ENCODE assay signal across 21 cellular contexts in the genomic region with DNA sequence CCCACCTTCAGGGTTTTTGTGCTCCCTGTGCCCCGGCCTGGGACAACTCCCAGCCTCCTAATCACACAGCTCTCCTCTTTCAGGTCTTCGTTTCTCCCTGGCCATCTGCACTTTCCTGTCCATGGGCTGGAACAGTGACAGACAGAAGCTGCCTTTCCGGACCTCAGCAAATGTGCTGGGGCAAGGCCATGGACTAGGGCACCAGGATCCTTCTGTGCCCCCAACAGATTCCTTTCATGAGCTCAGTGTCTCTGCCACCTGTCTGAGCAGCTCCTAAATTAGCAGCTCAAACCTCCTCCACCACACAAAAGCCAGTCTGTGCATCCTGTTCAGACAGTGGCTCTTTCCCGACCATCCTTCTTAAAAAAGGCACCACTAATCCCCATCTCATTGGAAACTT.
"Had no signal": no experiment of that assay in that cellular context is flagged by ENCODE, and none has a peak within 500 bp of the region (broad histone marks: within the 10 kb centered on the region; RNA-seq: fewer than 3 reads in every experiment).

No MANE protein-coding gene starts in this region.

- H3K27ac Mint-ChIP-seq: activated CD4-positive, alpha-beta T cell treated with anti-CD3 and anti-CD28 coated beads, Interleukin-2, amount 10 ng/mL, durations not matched to agents 24 days and 14 days; activated CD8-positive, alpha-beta memory T cell treated with anti-CD3 and anti-CD28 coated beads, Interleukin-2, amount 10 ng/mL, durations not matched to agents 7 days and 5 days; activated CD8-positive, alpha-beta T cell treated with anti-CD3 and anti-CD28 coated beads for 36 hours; activated naive CD8-positive, alpha-beta T cell treated with anti-CD3 and anti-CD28 coated beads, Interleukin-2, amount 50 U/mL, for 24 hours; immature natural killer cell; naive thymus-derived CD8-positive, alpha-beta T cell; stimulated activated effector memory CD8-positive, alpha-beta T cell treated with anti-CD3 and anti-CD28 coated beads, Interleukin-12 subunit alpha, Interleukin-12 subunit beta, amount 100 ng/mL, for 72 hours had no signal

- ATAC-seq: activated CD4-positive, CD25-positive, alpha-beta regulatory T cell treated with anti-CD3 and anti-CD28 coated beads, Interleukin-2, amount 50 U/mL, for 24 hours; activated CD8-positive, alpha-beta memory T cell treated with anti-CD3 and anti-CD28 coated beads, Interleukin-2, amount 10 ng/mL, durations not matched to agents 7 days and 5 days; activated CD8-positive, alpha-beta T cell treated with anti-CD3 and anti-CD28 coated beads for 36 hours; activated naive CD8-positive, alpha-beta T cell treated with anti-CD3 and anti-CD28 coated beads, Interleukin-2, amount 50 U/mL, for 24 hours; foreskin keratinocyte; left lobe of liver; lower lobe of right lung; naive thymus-derived CD8-positive, alpha-beta T cell; right cardiac atrium; stimulated activated effector memory CD8-positive, alpha-beta T cell treated with anti-CD3 and anti-CD28 coated beads, Interleukin-12 subunit alpha, Interleukin-12 subunit beta, amount 100 ng/mL, for 72 hours; stimulated activated naive CD8-positive, alpha-beta T cell treated with anti-CD3 and anti-CD28 coated beads, Interleukin-15, amount 100 ng/mL, for 72 hours had no signal

- H3K36me3 Mint-ChIP-seq: activated CD8-positive, alpha-beta memory T cell treated with anti-CD3 and anti-CD28 coated beads, Interleukin-2, amount 10 ng/mL, durations not matched to agents 7 days and 5 days; immature natural killer cell; naive thymus-derived CD8-positive, alpha-beta T cell; stimulated activated effector memory CD8-positive, alpha-beta T cell treated with anti-CD3 and anti-CD28 coated beads, Interleukin-12 subunit alpha, Interleukin-12 subunit beta, amount 100 ng/mL, for 72 hours had no signal

- H3K9me3 ChIP-seq: lower lobe of right lung, tibial artery had no signal

- DNase-seq: activated CD4-positive, alpha-beta T cell treated with anti-CD3 and anti-CD28 coated beads, Interleukin-2, amount 10 ng/mL, durations not matched to agents 24 days and 14 days; activated CD8-positive, alpha-beta memory T cell treated with anti-CD3 and anti-CD28 coated beads, Interleukin-2, amount 10 ng/mL, durations not matched to agents 7 days and 5 days; activated CD8-positive, alpha-beta T cell treated with anti-CD3 and anti-CD28 coated beads for 36 hours; activated gamma-delta T cell; activated naive CD4-positive, alpha-beta T cell treated with anti-CD3 and anti-CD28 coated beads, Interleukin-2, amount 50 U/mL, for 16 hours; activated naive CD8-positive, alpha-beta T cell treated with anti-CD3 and anti-CD28 coated beads, Interleukin-2, amount 50 U/mL, for 24 hours; activated T-cell treated with anti-CD3 and anti-CD28 coated beads for 4 hours; dermis blood vessel endothelial cell; effector CD8-positive, alpha-beta T cell; foreskin keratinocyte; immature natural killer cell; lower lobe of right lung; naive thymus-derived CD8-positive, alpha-beta T cell; nucleus accumbens; right cardiac atrium; stimulated activated CD4-positive, alpha-beta T cell treated with anti-CD3 and anti-CD28 coated beads, Interleukin-1b, Interleukin-23, amount 100 ng/mL, for 48 hours; stimulated activated naive CD8-positive, alpha-beta T cell treated with anti-CD3 and anti-CD28 coated beads, Interleukin-15, amount 100 ng/mL, for 72 hours; tibial artery had no signal

- H3K4me3 Mint-ChIP-seq: activated CD4-positive, alpha-beta T cell treated with anti-CD3 and anti-CD28 coated beads, Interleukin-2, amount 10 ng/mL, durations not matched to agents 24 days and 14 days; activated CD8-positive, alpha-beta memory T cell treated with anti-CD3 and anti-CD28 coated beads, Interleukin-2, amount 10 ng/mL, durations not matched to agents 7 days and 5 days; activated CD8-positive, alpha-beta T cell treated with anti-CD3 and anti-CD28 coated beads for 36 hours; activated naive CD8-positive, alpha-beta T cell treated with anti-CD3 and anti-CD28 coated beads, Interleukin-2, amount 50 U/mL, for 24 hours; immature natural killer cell; naive thymus-derived CD8-positive, alpha-beta T cell; stimulated activated effector memory CD8-positive, alpha-beta T cell treated with anti-CD3 and anti-CD28 coated beads, Interleukin-12 subunit alpha, Interleukin-12 subunit beta, amount 100 ng/mL, for 72 hours; stimulated activated naive CD8-positive, alpha-beta T cell treated with anti-CD3 and anti-CD28 coated beads, Interleukin-15, amount 100 ng/mL, for 72 hours had no signal

- H3K4me1 Mint-ChIP-seq: activated CD4-positive, alpha-beta T cell treated with anti-CD3 and anti-CD28 coated beads, Interleukin-2, amount 10 ng/mL, durations not matched to agents 24 days and 14 days; activated CD8-positive, alpha-beta memory T cell treated with anti-CD3 and anti-CD28 coated beads, Interleukin-2, amount 10 ng/mL, durations not matched to agents 7 days and 5 days; activated naive CD8-positive, alpha-beta T cell treated with anti-CD3 and anti-CD28 coated beads, Interleukin-2, amount 50 U/mL, for 24 hours; immature natural killer cell; stimulated activated effector memory CD8-positive, alpha-beta T cell treated with anti-CD3 and anti-CD28 coated beads, Interleukin-12 subunit alpha, Interleukin-12 subunit beta, amount 100 ng/mL, for 72 hours had no signal
